Comparison of ENCODE assay signal across 17 cellular contexts in genomic region chr2:205543937-205544702, GRCh38.
DNase-seq lines count a peak whose midpoint lies in the region; ATAC-seq lines count a peak whose summit lies in the region.
"Had no signal": no experiment of that assay in that cellular context is flagged by ENCODE, and none has a peak within 500 bp of the region (broad histone marks: within the 10 kb centered on the region; RNA-seq: fewer than 3 reads in every experiment).

No MANE protein-coding gene starts in this region.

- DNase-seq in activated CD4-positive, CD25-positive, alpha-beta regulatory T cell treated with anti-CD3 and anti-CD28 coated beads, Interleukin-2, amount 50 U/mL, for 72 hours, result no peak
- DNase-seq in LHCN-M2 (ENCODE audit: low read depth) (peak; percentile 41), anterior cingulate cortex (lab: John Stamatoyannopoulos, UW) (no peak)
- DNase-seq in activated naive CD8-positive, alpha-beta T cell treated with anti-CD3 and anti-CD28 coated beads, Interleukin-2, amount 50 U/mL, for 24 hours, result no peak
- DNase-seq: activated CD4-positive, CD25-positive, alpha-beta regulatory T cell; activated CD8-positive, alpha-beta memory T cell treated with anti-CD3 and anti-CD28 coated beads, Interleukin-2, amount 10 ng/mL, durations not matched to agents 7 days and 5 days; activated naive CD4-positive, alpha-beta T cell; CD4-positive, alpha-beta memory T cell; effector CD8-positive, alpha-beta T cell; left ventricle myocardium inferior; NCI-H526; Peyer's patch; stimulated activated CD8-positive, alpha-beta memory T cell treated with anti-CD3 and anti-CD28 coated beads, Interleukin-4, amount 100 ng/mL, for 48 hours had no signal

- H3K4me1 Mint-ChIP-seq in activated naive CD8-positive, alpha-beta T cell treated with anti-CD3 and anti-CD28 coated beads, Interleukin-2, amount 50 U/mL, for 24 hours, result peaks cover 31% of the 10 kb centered on the region
- H3K4me1 Mint-ChIP-seq in stimulated activated memory B cell treated with anti-CD40 and anti-IgM and Interleukin-4, amounts not matched to agents 10 μg/mL and 1 μg/mL and 100 μg/mL, for 72 hours, result peaks cover 26% of the 10 kb centered on the region
- H3K4me1 Mint-ChIP-seq: activated CD8-positive, alpha-beta memory T cell treated with anti-CD3 and anti-CD28 coated beads, Interleukin-2, amount 10 ng/mL, durations not matched to agents 7 days and 5 days had no signal

- H3K9me3 Mint-ChIP-seq in activated naive CD8-positive, alpha-beta T cell treated with anti-CD3 and anti-CD28 coated beads, Interleukin-2, amount 50 U/mL, for 24 hours, result no peaks in the 10 kb centered on the region
- no peaks in the 10 kb centered on the region for H3K9me3 Mint-ChIP-seq in stimulated activated memory B cell treated with anti-CD40 and anti-IgM and Interleukin-4, amounts not matched to agents 10 μg/mL and 1 μg/mL and 100 μg/mL, for 72 hours
- H3K9me3 Mint-ChIP-seq: CD4-positive, alpha-beta memory T cell had no signal

- H3K4me3 Mint-ChIP-seq in activated naive CD8-positive, alpha-beta T cell treated with anti-CD3 and anti-CD28 coated beads, Interleukin-2, amount 50 U/mL, for 24 hours, result no peak overlapping the region
- no peak overlapping the region for H3K4me3 Mint-ChIP-seq in stimulated activated memory B cell treated with anti-CD40 and anti-IgM and Interleukin-4, amounts not matched to agents 10 μg/mL and 1 μg/mL and 100 μg/mL, for 72 hours
- H3K4me3 Mint-ChIP-seq: activated CD8-positive, alpha-beta memory T cell treated with anti-CD3 and anti-CD28 coated beads, Interleukin-2, amount 10 ng/mL, durations not matched to agents 7 days and 5 days; CD4-positive, alpha-beta memory T cell had no signal

- H3K36me3 Mint-ChIP-seq in activated naive CD8-positive, alpha-beta T cell treated with anti-CD3 and anti-CD28 coated beads, Interleukin-2, amount 50 U/mL, for 24 hours (ENCODE audit: low read depth), result no peaks in the 10 kb centered on the region
- H3K36me3 Mint-ChIP-seq in stimulated activated memory B cell treated with anti-CD40 and anti-IgM and Interleukin-4, amounts not matched to agents 10 μg/mL and 1 μg/mL and 100 μg/mL, for 72 hours, result no peaks in the 10 kb centered on the region
- H3K36me3 Mint-ChIP-seq: activated CD8-positive, alpha-beta memory T cell treated with anti-CD3 and anti-CD28 coated beads, Interleukin-2, amount 10 ng/mL, durations not matched to agents 7 days and 5 days; CD4-positive, alpha-beta memory T cell had no signal

- ATAC-seq in activated CD4-positive, CD25-positive, alpha-beta regulatory T cell treated with anti-CD3 and anti-CD28 coated beads, Interleukin-2, amount 50 U/mL, for 24 hours, result peak; percentile 55 to 60
- peak; percentile 94 for ATAC-seq in activated naive CD8-positive, alpha-beta T cell treated with anti-CD3 and anti-CD28 coated beads, Interleukin-2, amount 50 U/mL, for 24 hours
- peak; percentile 35 for ATAC-seq in stimulated activated memory B cell treated with anti-CD40 and anti-IgM and Interleukin-4, amounts not matched to agents 10 μg/mL and 1 μg/mL and 100 μg/mL, for 72 hours
- ATAC-seq in HG02884 (IDR thresholded peaks at IDR 0.05; ENCODE audit: unreplicated experiment), result no peak
- ATAC-seq in HG03280 (IDR thresholded peaks at IDR 0.05; ENCODE audit: unreplicated experiment), result no peak
- ATAC-seq: activated CD8-positive, alpha-beta memory T cell treated with anti-CD3 and anti-CD28 coated beads, Interleukin-2, amount 10 ng/mL, durations not matched to agents 7 days and 5 days had no signal

- peak overlapping the region; percentile 50 for H3K27ac Mint-ChIP-seq in activated naive CD8-positive, alpha-beta T cell treated with anti-CD3 and anti-CD28 coated beads, Interleukin-2, amount 50 U/mL, for 24 hours
- H3K27ac Mint-ChIP-seq in stimulated activated memory B cell treated with anti-CD40 and anti-IgM and Interleukin-4, amounts not matched to agents 10 μg/mL and 1 μg/mL and 100 μg/mL, for 72 hours, result no peak overlapping the region
- H3K27ac Mint-ChIP-seq: activated CD8-positive, alpha-beta memory T cell treated with anti-CD3 and anti-CD28 coated beads, Interleukin-2, amount 10 ng/mL, durations not matched to agents 7 days and 5 days; CD4-positive, alpha-beta memory T cell had no signal

- peaks cover 3% of the 10 kb centered on the region for H3K27me3 Mint-ChIP-seq in activated naive CD8-positive, alpha-beta T cell treated with anti-CD3 and anti-CD28 coated beads, Interleukin-2, amount 50 U/mL, for 24 hours
- H3K27me3 Mint-ChIP-seq in stimulated activated memory B cell treated with anti-CD40 and anti-IgM and Interleukin-4, amounts not matched to agents 10 μg/mL and 1 μg/mL and 100 μg/mL, for 72 hours, result peaks cover 12% of the 10 kb centered on the region
- H3K27me3 Mint-ChIP-seq: activated CD8-positive, alpha-beta memory T cell treated with anti-CD3 and anti-CD28 coated beads, Interleukin-2, amount 10 ng/mL, durations not matched to agents 7 days and 5 days; CD4-positive, alpha-beta memory T cell had no signal

Comparison
In these comparisons a context has a peak if more than half of its experiments do, and no peak if none do; other contexts are left out.
1. ATAC-seq: peak in activated CD4-positive, CD25-positive, alpha-beta regulatory T cell treated with anti-CD3 and anti-CD28 coated beads, Interleukin-2, amount 50 U/mL, for 24 hours (2 of 2), activated naive CD8-positive, alpha-beta T cell treated with anti-CD3 and anti-CD28 coated beads, Interleukin-2, amount 50 U/mL, for 24 hours (single experiment) and stimulated activated memory B cell treated with anti-CD40 and anti-IgM and Interleukin-4, amounts not matched to agents 10 μg/mL and 1 μg/mL and 100 μg/mL, for 72 hours (single experiment); none in HG02884 (single experiment) and HG03280 (single experiment).